Comparison of ENCODE assay signal across 1 cellular context in the genomic region with DNA sequence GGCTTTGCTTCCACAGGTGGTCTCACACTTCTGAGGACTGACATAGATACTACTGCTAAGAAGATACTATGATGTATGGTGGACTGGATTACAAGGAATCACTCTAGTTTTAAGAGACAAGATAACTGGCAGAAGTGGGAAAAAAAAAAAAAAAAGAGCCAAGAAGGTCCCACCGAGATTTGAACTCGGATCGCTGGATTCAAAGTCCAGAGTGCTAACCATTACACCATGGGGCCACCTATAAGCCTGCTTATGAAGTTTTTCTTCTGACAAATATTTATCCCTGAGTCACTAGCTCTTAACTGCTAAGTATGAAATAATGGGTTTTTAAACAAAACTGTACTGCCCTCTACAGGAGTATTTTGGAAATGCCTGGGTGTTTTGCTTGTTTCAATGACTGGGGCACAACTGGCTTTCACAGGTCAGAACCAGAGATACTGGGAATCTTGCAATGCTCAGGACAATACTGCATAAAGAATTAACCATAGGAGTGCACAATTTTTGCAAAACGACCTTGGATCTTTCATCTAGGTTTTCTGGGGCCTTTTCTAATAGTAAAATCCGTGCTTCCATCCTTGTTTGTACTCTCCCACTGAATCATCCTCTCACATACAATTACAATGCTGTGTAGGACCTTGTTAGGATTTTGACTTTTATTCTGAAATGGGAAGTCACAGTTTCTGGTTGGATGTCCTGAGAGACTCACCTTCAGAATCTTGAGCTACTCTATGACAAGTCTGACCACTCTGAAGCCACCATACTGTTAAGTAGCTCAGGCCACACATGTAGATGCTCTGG.
TF ChIP-seq lines count a peak whose summit lies in the region.

No MANE protein-coding gene starts in this region.

TF ChIP-seq in K562, 482 proteins besides CTCF, POLR2A, EP300 and RAD21 (continued from another document and continues in another):
- TF ChIP-seq, protein P1, sequence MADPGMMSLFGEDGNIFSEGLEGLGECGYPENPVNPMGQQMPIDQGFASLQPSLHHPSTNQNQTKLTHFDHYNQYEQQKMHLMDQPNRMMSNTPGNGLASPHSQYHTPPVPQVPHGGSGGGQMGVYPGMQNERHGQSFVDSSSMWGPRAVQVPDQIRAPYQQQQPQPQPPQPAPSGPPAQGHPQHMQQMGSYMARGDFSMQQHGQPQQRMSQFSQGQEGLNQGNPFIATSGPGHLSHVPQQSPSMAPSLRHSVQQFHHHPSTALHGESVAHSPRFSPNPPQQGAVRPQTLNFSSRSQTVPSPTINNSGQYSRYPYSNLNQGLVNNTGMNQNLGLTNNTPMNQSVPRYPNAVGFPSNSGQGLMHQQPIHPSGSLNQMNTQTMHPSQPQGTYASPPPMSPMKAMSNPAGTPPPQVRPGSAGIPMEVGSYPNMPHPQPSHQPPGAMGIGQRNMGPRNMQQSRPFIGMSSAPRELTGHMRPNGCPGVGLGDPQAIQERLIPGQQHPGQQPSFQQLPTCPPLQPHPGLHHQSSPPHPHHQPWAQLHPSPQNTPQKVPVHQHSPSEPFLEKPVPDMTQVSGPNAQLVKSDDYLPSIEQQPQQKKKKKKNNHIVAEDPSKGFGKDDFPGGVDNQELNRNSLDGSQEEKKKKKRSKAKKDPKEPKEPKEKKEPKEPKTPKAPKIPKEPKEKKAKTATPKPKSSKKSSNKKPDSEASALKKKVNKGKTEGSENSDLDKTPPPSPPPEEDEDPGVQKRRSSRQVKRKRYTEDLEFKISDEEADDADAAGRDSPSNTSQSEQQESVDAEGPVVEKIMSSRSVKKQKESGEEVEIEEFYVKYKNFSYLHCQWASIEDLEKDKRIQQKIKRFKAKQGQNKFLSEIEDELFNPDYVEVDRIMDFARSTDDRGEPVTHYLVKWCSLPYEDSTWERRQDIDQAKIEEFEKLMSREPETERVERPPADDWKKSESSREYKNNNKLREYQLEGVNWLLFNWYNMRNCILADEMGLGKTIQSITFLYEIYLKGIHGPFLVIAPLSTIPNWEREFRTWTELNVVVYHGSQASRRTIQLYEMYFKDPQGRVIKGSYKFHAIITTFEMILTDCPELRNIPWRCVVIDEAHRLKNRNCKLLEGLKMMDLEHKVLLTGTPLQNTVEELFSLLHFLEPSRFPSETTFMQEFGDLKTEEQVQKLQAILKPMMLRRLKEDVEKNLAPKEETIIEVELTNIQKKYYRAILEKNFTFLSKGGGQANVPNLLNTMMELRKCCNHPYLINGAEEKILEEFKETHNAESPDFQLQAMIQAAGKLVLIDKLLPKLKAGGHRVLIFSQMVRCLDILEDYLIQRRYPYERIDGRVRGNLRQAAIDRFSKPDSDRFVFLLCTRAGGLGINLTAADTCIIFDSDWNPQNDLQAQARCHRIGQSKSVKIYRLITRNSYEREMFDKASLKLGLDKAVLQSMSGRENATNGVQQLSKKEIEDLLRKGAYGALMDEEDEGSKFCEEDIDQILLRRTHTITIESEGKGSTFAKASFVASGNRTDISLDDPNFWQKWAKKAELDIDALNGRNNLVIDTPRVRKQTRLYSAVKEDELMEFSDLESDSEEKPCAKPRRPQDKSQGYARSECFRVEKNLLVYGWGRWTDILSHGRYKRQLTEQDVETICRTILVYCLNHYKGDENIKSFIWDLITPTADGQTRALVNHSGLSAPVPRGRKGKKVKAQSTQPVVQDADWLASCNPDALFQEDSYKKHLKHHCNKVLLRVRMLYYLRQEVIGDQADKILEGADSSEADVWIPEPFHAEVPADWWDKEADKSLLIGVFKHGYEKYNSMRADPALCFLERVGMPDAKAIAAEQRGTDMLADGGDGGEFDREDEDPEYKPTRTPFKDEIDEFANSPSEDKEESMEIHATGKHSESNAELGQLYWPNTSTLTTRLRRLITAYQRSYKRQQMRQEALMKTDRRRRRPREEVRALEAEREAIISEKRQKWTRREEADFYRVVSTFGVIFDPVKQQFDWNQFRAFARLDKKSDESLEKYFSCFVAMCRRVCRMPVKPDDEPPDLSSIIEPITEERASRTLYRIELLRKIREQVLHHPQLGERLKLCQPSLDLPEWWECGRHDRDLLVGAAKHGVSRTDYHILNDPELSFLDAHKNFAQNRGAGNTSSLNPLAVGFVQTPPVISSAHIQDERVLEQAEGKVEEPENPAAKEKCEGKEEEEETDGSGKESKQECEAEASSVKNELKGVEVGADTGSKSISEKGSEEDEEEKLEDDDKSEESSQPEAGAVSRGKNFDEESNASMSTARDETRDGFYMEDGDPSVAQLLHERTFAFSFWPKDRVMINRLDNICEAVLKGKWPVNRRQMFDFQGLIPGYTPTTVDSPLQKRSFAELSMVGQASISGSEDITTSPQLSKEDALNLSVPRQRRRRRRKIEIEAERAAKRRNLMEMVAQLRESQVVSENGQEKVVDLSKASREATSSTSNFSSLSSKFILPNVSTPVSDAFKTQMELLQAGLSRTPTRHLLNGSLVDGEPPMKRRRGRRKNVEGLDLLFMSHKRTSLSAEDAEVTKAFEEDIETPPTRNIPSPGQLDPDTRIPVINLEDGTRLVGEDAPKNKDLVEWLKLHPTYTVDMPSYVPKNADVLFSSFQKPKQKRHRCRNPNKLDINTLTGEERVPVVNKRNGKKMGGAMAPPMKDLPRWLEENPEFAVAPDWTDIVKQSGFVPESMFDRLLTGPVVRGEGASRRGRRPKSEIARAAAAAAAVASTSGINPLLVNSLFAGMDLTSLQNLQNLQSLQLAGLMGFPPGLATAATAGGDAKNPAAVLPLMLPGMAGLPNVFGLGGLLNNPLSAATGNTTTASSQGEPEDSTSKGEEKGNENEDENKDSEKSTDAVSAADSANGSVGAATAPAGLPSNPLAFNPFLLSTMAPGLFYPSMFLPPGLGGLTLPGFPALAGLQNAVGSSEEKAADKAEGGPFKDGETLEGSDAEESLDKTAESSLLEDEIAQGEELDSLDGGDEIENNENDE (IDR thresholded peaks at IDR 0.05; ENCODE audit: low read depth, low read length), result no peak
- TF ChIP-seq ZNF311 (CRISPR knock-in tag; IDR thresholded peaks at IDR 0.05), result no peak
- TF ChIP-seq ZNF316 (IDR thresholded peaks at IDR 0.05), result peak; percentile 85
- TF ChIP-seq, protein P2, sequence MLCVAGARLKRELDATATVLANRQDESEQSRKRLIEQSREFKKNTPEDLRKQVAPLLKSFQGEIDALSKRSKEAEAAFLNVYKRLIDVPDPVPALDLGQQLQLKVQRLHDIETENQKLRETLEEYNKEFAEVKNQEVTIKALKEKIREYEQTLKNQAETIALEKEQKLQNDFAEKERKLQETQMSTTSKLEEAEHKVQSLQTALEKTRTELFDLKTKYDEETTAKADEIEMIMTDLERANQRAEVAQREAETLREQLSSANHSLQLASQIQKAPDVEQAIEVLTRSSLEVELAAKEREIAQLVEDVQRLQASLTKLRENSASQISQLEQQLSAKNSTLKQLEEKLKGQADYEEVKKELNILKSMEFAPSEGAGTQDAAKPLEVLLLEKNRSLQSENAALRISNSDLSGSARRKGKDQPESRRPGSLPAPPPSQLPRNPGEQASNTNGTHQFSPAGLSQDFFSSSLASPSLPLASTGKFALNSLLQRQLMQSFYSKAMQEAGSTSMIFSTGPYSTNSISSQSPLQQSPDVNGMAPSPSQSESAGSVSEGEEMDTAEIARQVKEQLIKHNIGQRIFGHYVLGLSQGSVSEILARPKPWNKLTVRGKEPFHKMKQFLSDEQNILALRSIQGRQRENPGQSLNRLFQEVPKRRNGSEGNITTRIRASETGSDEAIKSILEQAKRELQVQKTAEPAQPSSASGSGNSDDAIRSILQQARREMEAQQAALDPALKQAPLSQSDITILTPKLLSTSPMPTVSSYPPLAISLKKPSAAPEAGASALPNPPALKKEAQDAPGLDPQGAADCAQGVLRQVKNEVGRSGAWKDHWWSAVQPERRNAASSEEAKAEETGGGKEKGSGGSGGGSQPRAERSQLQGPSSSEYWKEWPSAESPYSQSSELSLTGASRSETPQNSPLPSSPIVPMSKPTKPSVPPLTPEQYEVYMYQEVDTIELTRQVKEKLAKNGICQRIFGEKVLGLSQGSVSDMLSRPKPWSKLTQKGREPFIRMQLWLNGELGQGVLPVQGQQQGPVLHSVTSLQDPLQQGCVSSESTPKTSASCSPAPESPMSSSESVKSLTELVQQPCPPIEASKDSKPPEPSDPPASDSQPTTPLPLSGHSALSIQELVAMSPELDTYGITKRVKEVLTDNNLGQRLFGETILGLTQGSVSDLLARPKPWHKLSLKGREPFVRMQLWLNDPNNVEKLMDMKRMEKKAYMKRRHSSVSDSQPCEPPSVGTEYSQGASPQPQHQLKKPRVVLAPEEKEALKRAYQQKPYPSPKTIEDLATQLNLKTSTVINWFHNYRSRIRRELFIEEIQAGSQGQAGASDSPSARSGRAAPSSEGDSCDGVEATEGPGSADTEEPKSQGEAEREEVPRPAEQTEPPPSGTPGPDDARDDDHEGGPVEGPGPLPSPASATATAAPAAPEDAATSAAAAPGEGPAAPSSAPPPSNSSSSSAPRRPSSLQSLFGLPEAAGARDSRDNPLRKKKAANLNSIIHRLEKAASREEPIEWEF (CRISPR knock-in tag; IDR thresholded peaks at IDR 0.05), result no peak
- TF ChIP-seq GATA2 (CRISPR knock-in tag; IDR thresholded peaks at IDR 0.05), result no peak
- peak; percentile 63; the same call in 1 of the 2 replicates for TF ChIP-seq MYBL2 (IDR thresholded peaks at IDR 0.05; ENCODE audit: low read depth)
- TF ChIP-seq MYBL2 (CRISPR knock-in tag; IDR thresholded peaks at IDR 0.05; ENCODE audit: borderline replicate concordance), result no peak
- TF ChIP-seq ZKSCAN3 (CRISPR knock-in tag; IDR thresholded peaks at IDR 0.05), result no peak
- TF ChIP-seq, protein P3, sequence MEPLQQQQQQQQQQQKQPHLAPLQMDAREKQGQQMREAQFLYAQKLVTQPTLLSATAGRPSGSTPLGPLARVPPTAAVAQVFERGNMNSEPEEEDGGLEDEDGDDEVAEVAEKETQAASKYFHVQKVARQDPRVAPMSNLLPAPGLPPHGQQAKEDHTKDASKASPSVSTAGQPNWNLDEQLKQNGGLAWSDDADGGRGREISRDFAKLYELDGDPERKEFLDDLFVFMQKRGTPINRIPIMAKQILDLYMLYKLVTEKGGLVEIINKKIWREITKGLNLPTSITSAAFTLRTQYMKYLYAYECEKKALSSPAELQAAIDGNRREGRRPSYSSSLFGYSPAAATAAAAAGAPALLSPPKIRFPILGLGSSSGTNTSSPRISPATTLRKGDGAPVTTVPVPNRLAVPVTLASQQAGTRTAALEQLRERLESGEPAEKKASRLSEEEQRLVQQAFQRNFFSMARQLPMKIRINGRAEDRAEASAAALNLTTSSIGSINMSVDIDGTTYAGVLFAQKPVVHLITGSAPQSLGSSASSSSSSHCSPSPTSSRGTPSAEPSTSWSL (CRISPR knock-in tag; IDR thresholded peaks at IDR 0.05; ENCODE audit: borderline replicate concordance), result no peak
- TF ChIP-seq, protein P4, sequence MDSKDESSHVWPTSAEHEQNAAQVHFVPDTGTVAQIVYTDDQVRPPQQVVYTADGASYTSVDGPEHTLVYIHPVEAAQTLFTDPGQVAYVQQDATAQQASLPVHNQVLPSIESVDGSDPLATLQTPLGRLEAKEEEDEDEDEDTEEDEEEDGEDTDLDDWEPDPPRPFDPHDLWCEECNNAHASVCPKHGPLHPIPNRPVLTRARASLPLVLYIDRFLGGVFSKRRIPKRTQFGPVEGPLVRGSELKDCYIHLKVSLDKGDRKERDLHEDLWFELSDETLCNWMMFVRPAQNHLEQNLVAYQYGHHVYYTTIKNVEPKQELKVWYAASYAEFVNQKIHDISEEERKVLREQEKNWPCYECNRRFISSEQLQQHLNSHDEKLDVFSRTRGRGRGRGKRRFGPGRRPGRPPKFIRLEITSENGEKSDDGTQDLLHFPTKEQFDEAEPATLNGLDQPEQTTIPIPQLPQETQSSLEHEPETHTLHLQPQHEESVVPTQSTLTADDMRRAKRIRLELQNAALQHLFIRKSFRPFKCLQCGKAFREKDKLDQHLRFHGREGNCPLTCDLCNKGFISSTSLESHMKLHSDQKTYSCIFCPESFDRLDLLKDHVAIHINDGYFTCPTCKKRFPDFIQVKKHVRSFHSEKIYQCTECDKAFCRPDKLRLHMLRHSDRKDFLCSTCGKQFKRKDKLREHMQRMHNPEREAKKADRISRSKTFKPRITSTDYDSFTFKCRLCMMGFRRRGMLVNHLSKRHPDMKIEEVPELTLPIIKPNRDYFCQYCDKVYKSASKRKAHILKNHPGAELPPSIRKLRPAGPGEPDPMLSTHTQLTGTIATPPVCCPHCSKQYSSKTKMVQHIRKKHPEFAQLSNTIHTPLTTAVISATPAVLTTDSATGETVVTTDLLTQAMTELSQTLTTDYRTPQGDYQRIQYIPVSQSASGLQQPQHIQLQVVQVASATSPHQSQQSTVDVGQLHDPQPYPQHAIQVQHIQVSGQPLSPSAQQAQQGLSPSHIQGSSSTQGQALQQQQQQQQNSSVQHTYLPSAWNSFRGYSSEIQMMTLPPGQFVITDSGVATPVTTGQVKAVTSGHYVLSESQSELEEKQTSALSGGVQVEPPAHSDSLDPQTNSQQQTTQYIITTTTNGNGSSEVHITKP (IDR thresholded peaks at IDR 0.05; ENCODE audit: partially characterized antibody), result peak; percentile 42
- TF ChIP-seq ZNF212 (CRISPR knock-in tag; IDR thresholded peaks at IDR 0.05), result no peak
- TF ChIP-seq, protein P5, sequence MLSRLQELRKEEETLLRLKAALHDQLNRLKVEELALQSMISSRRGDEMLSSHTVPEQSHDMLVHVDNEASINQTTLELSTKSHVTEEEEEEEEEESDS (CRISPR knock-in tag; IDR thresholded peaks at IDR 0.05), result no peak
- no peak for TF ChIP-seq EWSR1 (IDR thresholded peaks at IDR 0.05; ENCODE audit: borderline replicate concordance, low read depth, partially characterized antibody)
- TF ChIP-seq, protein P6, sequence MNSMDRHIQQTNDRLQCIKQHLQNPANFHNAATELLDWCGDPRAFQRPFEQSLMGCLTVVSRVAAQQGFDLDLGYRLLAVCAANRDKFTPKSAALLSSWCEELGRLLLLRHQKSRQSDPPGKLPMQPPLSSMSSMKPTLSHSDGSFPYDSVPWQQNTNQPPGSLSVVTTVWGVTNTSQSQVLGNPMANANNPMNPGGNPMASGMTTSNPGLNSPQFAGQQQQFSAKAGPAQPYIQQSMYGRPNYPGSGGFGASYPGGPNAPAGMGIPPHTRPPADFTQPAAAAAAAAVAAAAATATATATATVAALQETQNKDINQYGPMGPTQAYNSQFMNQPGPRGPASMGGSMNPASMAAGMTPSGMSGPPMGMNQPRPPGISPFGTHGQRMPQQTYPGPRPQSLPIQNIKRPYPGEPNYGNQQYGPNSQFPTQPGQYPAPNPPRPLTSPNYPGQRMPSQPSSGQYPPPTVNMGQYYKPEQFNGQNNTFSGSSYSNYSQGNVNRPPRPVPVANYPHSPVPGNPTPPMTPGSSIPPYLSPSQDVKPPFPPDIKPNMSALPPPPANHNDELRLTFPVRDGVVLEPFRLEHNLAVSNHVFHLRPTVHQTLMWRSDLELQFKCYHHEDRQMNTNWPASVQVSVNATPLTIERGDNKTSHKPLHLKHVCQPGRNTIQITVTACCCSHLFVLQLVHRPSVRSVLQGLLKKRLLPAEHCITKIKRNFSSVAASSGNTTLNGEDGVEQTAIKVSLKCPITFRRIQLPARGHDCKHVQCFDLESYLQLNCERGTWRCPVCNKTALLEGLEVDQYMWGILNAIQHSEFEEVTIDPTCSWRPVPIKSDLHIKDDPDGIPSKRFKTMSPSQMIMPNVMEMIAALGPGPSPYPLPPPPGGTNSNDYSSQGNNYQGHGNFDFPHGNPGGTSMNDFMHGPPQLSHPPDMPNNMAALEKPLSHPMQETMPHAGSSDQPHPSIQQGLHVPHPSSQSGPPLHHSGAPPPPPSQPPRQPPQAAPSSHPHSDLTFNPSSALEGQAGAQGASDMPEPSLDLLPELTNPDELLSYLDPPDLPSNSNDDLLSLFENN (IDR thresholded peaks at IDR 0.05; ENCODE audit: low read depth in 2 of 2, low read length in 2 of 2), result no peak
- TF ChIP-seq GATAD2B (IDR thresholded peaks at IDR 0.05; ENCODE audit: borderline replicate concordance), result peak; percentile 76
- no peak for TF ChIP-seq FOXK1 (CRISPR knock-in tag; IDR thresholded peaks at IDR 0.05; ENCODE audit: borderline replicate concordance)
- TF ChIP-seq, protein P7, sequence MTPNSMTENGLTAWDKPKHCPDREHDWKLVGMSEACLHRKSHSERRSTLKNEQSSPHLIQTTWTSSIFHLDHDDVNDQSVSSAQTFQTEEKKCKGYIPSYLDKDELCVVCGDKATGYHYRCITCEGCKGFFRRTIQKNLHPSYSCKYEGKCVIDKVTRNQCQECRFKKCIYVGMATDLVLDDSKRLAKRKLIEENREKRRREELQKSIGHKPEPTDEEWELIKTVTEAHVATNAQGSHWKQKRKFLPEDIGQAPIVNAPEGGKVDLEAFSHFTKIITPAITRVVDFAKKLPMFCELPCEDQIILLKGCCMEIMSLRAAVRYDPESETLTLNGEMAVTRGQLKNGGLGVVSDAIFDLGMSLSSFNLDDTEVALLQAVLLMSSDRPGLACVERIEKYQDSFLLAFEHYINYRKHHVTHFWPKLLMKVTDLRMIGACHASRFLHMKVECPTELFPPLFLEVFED (CRISPR knock-in tag; conservative IDR thresholded peaks at IDR 0.05), result peak; percentile 68; the same call in 1 of the 2 replicates
